Comparison of ENCODE assay signal across 2 cellular contexts in genomic region chr6:157456524-157456829, GRCh38.
TF ChIP-seq lines count a peak whose summit lies in the region.

No MANE protein-coding gene starts in this region.

TF ChIP-seq in WTC11, 78 proteins besides CTCF, POLR2A, EP300 and RAD21 (continued from another document):
- TF ChIP-seq SP1 (CRISPR knock-in tag; conservative IDR thresholded peaks at IDR 0.05) = no peak
- no peak for TF ChIP-seq E2F4 (CRISPR knock-in tag; IDR thresholded peaks at IDR 0.05; ENCODE audit: borderline replicate concordance, low read depth)
- TF ChIP-seq, protein P1, sequence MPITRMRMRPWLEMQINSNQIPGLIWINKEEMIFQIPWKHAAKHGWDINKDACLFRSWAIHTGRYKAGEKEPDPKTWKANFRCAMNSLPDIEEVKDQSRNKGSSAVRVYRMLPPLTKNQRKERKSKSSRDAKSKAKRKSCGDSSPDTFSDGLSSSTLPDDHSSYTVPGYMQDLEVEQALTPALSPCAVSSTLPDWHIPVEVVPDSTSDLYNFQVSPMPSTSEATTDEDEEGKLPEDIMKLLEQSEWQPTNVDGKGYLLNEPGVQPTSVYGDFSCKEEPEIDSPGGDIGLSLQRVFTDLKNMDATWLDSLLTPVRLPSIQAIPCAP (CRISPR knock-in tag; IDR thresholded peaks at IDR 0.05) = no peak
- no peak for TF ChIP-seq PRRX2 (CRISPR knock-in tag; IDR thresholded peaks at IDR 0.05)

TF ChIP-seq in SK-N-SH, 30 proteins besides CTCF, POLR2A, EP300 and RAD21 (continued from another document):
- TF ChIP-seq RCOR1 (IDR thresholded peaks at IDR 0.05; ENCODE audit: low read length) (no peak), TEAD4 (IDR thresholded peaks at IDR 0.05; ENCODE audit: borderline replicate concordance, insufficient read depth) (no peak), RFX5 (IDR thresholded peaks at IDR 0.05; ENCODE audit: low read length) (no peak), EZH2phosphoT487 (IDR thresholded peaks at IDR 0.05; ENCODE audit: borderline replicate concordance, low read depth) (no peak), MXI1 (IDR thresholded peaks at IDR 0.05; ENCODE audit: low read depth, low read length) (no peak), FOSL2 (IDR thresholded peaks at IDR 0.05; ENCODE audit: borderline replicate concordance, low read depth) (no peak)
- TF ChIP-seq, protein P2, sequence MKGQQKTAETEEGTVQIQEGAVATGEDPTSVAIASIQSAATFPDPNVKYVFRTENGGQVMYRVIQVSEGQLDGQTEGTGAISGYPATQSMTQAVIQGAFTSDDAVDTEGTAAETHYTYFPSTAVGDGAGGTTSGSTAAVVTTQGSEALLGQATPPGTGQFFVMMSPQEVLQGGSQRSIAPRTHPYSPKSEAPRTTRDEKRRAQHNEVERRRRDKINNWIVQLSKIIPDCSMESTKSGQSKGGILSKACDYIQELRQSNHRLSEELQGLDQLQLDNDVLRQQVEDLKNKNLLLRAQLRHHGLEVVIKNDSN (IDR thresholded peaks at IDR 0.05; ENCODE audit: borderline replicate concordance, low read depth) = no peak
